1 cellular context compared by ENCODE assay signal in genomic region chr1:12760256-12760795, GRCh38.
TF ChIP-seq lines count a peak whose summit lies in the region.

No MANE protein-coding gene starts in this region.

TF ChIP-seq in GM23338, 12 proteins besides CTCF, POLR2A, EP300 and RAD21:
- TF ChIP-seq NANOG (IDR thresholded peaks at IDR 0.05; ENCODE audit: borderline replicate concordance), result no peak
- TF ChIP-seq POLR2AphosphoS5 (IDR thresholded peaks at IDR 0.05; ENCODE audit: low read depth), result no peak
- TF ChIP-seq ZNF331 (CRISPR knock-in tag; IDR thresholded peaks at IDR 0.05; ENCODE audit: low read depth), result no peak
- no peak for TF ChIP-seq ZNF462 (CRISPR knock-in tag; IDR thresholded peaks at IDR 0.05)
- TF ChIP-seq JUNB (IDR thresholded peaks at IDR 0.05; ENCODE audit: unreplicated experiment), result no peak
- TF ChIP-seq EZH2phosphoT487 (IDR thresholded peaks at IDR 0.05; ENCODE audit: unreplicated experiment), result no peak
- TF ChIP-seq STAT1 (IDR thresholded peaks at IDR 0.05; ENCODE audit: unreplicated experiment), result no peak
